ENCODE assay signal across 1 cellular context in genomic region chr14:20613094-20614037, GRCh38.
TF ChIP-seq lines count a peak whose summit lies in the region.

No MANE protein-coding gene starts in this region.

TF ChIP-seq in GM12878, 131 proteins besides CTCF, POLR2A, EP300 and RAD21 (continued from another document and continues in another):
- TF ChIP-seq E4F1 (IDR thresholded peaks at IDR 0.05; ENCODE audit: borderline replicate concordance, partially characterized antibody) (no peak), NKRF (conservative IDR thresholded peaks at IDR 0.05) (peak; percentile 50; the same call in 1 of the 2 replicates), STAT3 (IDR thresholded peaks at IDR 0.05; ENCODE audit: low read depth, low read length) (no peak; the same call in 1 of the 2 replicates), ZBTB40 (IDR thresholded peaks at IDR 0.05; ENCODE audit: borderline replicate concordance) (peak; percentile 72; the same call in 1 of the 2 replicates), LARP7 (IDR thresholded peaks at IDR 0.05) (peak; percentile 51; the same call in 1 of the 2 replicates), TCF3 (IDR thresholded peaks at IDR 0.05; ENCODE audit: borderline replicate concordance, insufficient read depth, low read depth, low read length) (0 out of 2 replicates have a peak, but pooled peaks have one; percentile 38), HSF1 (IDR thresholded peaks at IDR 0.05; ENCODE audit: low read depth, low read length) (no peak), HDAC2 (IDR thresholded peaks at IDR 0.05) (no peak), JUND (IDR thresholded peaks at IDR 0.05; ENCODE audit: low read depth, low read length) (no peak), CEBPZ (IDR thresholded peaks at IDR 0.05; ENCODE audit: low read depth, low read length) (no peak; the same call in 1 of the 2 replicates), YY1 (IDR thresholded peaks at IDR 0.05; ENCODE audit: low read depth, low read length) (peak; percentile 30; the same call in 1 of the 2 replicates), PAX8 (IDR thresholded peaks at IDR 0.05) (no peak), NR2C2 (IDR thresholded peaks at IDR 0.05; ENCODE audit: borderline replicate concordance, control insufficient read depth, insufficient read length, low read depth) (no peak), KAT2A (conservative IDR thresholded peaks at IDR 0.05; ENCODE audit: control insufficient read depth, low read depth, low read length) (no peak), MTA2 (IDR thresholded peaks at IDR 0.05; ENCODE audit: low read depth) (no peak; the same call in 1 of the 2 replicates), SP1 (IDR thresholded peaks at IDR 0.05; ENCODE audit: low read depth, low read length) (no peak), NFIC (IDR thresholded peaks at IDR 0.05; ENCODE audit: low read depth, low read length) (peak; percentile 61), REST (IDR thresholded peaks at IDR 0.05; ENCODE audit: low read depth, low read length) (no peak), RUNX3 (IDR thresholded peaks at IDR 0.05; ENCODE audit: low read length) (peak; percentile 84), SIN3A (IDR thresholded peaks at IDR 0.05; ENCODE audit: low read depth, low read length) (no peak), TARDBP (IDR thresholded peaks at IDR 0.05; ENCODE audit: borderline replicate concordance) (peak; percentile 95), ELK1 (IDR thresholded peaks at IDR 0.05; ENCODE audit: low read depth, low read length) (no peak), SMAD1 (IDR thresholded peaks at IDR 0.05; ENCODE audit: low read depth, partially characterized antibody) (no peak), ZNF217 (IDR thresholded peaks at IDR 0.05) (peak; percentile 90; the same call in 1 of the 2 replicates), RBBP5 (conservative IDR thresholded peaks at IDR 0.05) (no peak), CBX5 (IDR thresholded peaks at IDR 0.05; ENCODE audit: low read depth) (peak; percentile 88), MLLT1 (IDR thresholded peaks at IDR 0.05) (peak; percentile 84), IKZF1 (conservative IDR thresholded peaks at IDR 0.05) (peak; percentile 73; the same call in 1 of the 2 replicates), KDM1A (IDR thresholded peaks at IDR 0.05; ENCODE audit: borderline replicate concordance) (no peak), RELB (IDR thresholded peaks at IDR 0.05; ENCODE audit: low read depth) (no peak; the same call in none of the 2 replicates), HDAC6 (IDR thresholded peaks at IDR 0.05; ENCODE audit: unreplicated experiment) (no peak)
